Comparison of ENCODE assay signal across 8 cellular contexts in the genomic region with DNA sequence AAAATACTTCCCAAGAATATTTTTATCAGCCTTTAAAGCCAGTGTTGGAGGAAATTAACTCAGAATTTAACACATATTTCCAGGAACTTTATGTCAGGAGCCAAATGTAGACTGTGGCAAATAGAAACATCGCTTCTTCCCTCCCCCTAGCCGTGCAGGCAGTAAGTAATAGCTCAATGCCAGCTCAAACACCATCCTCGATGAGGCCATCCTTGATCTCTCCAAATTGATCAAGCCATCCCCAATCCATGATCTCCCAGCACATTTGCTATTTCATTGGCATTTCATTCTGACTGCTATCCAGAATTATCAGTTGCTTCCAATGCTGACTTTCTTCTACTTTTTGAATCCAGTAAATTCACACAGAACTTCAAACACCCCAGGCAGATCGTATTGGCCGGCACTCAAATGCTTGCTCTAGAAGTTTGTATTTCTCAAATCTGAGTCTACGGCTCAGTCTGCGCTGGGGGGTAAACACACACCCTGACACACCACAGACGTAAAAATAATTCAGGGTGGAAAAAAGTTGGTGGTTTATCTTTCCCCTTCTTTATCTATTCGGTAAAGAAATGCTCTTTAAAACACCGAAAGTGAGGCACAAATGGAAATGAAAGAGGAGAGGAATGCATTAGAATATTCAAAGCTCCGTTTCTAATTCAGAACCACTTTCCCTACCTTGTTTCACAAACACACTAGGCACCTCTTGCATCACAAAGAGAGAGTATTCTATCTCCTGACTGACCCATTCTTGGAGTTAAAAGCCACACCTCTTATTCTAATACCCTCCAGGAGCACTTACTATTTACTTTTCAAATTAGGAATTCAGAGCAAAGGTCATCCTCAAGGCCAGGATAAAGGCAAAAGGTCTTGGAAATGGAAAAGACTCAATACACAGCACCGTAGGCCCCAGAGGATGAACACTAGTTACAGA. TPM values are rescaled to one million over a fixed set of nuclear protein-coding genes. Genes with fewer than 3 reads are reported as not detected.
DNase-seq lines count a peak whose midpoint lies in the region; ATAC-seq, FAIRE-seq and TF ChIP-seq lines count a peak whose summit lies in the region.

No MANE protein-coding gene starts in this region.

- peaks cover 23% of the 10 kb centered on the region for H3K4me1 Mint-ChIP-seq in activated T-helper 17 cell treated with anti-CD3 and anti-CD28 coated beads, Interleukin-2, amount 50 U/mL, for 72 hours

- H3K27me3 ChIP-seq in DND-41 (ENCODE audit: insufficient read depth, low read length, poor library complexity) (no peaks in the 10 kb centered on the region), small intestine (ENCODE audit: control insufficient read depth in 2 of 2, insufficient read depth in 2 of 2, low read length in 2 of 2) (no peaks in the 10 kb centered on the region)

- H4K20me1 ChIP-seq in DND-41 (ENCODE audit: insufficient read depth, low read length): peaks cover 35% of the 10 kb centered on the region

- peaks cover 60% of the 10 kb centered on the region for H3K79me2 ChIP-seq in DND-41 (ENCODE audit: insufficient read depth, low read length)

- H3K9me3 ChIP-seq in DND-41 (ENCODE audit: insufficient read depth, low read length, severe bottlenecking): no peaks in the 10 kb centered on the region
- no peaks in the 10 kb centered on the region for H3K9me3 ChIP-seq in small intestine (ENCODE audit: control insufficient read depth, low read depth)

- no peaks in the 10 kb centered on the region for H3K9me3 Mint-ChIP-seq in activated T-helper 17 cell treated with anti-CD3 and anti-CD28 coated beads, Interleukin-2, amount 50 U/mL, for 72 hours

- H3K4me1 ChIP-seq in DND-41 (ENCODE audit: insufficient read depth, low read length): peaks cover 45% of the 10 kb centered on the region
- peaks cover 4 to 6% of the 10 kb centered on the region in 2 donors for H3K4me1 ChIP-seq in small intestine (ENCODE audit: control insufficient read depth in 2 of 2, insufficient read depth in 1 of 2, low read depth in 1 of 2, low read length in 1 of 2)

- peak overlapping the region; percentile 89 for H3K9ac ChIP-seq in DND-41 (ENCODE audit: low read depth, low read length)

- no peak for DNase-seq in DND-41
- peak; percentile 74 for DNase-seq in HuH-7.5 (ENCODE audit: low spot score)
- DNase-seq in iPS DF 19.7 (ENCODE audit: low read depth, low spot score): peak; percentile 95
- DNase-seq in small intestine: peak; percentile 64
- DNase-seq in NCI-H1436 (lab: John Stamatoyannopoulos, UW): no peak
- DNase-seq in stimulated activated CD4-positive, alpha-beta T cell treated with anti-CD3 and anti-CD28 coated beads, Interleukin-4, amount 100 ng/mL, for 24 hours: no peak

- peak overlapping the region; percentile 95 for H3K4me3 Mint-ChIP-seq in activated T-helper 17 cell treated with anti-CD3 and anti-CD28 coated beads, Interleukin-2, amount 50 U/mL, for 72 hours

- no peak for TF ChIP-seq CTCF in DND-41 (IDR thresholded peaks at IDR 0.05; ENCODE audit: borderline replicate concordance, extremely low read depth, low read length, poor library complexity, severe bottlenecking)

- H3K36me3 Mint-ChIP-seq in activated T-helper 17 cell treated with anti-CD3 and anti-CD28 coated beads, Interleukin-2, amount 50 U/mL, for 72 hours (ENCODE audit: low read depth): peaks cover 20% of the 10 kb centered on the region

- no peaks in the 10 kb centered on the region for H3K27me3 Mint-ChIP-seq in activated T-helper 17 cell treated with anti-CD3 and anti-CD28 coated beads, Interleukin-2, amount 50 U/mL, for 72 hours

- no peak for FAIRE-seq in small intestine (lab: Jason Lieb, UNC)

- peak overlapping the region; percentile 98 for H2AFZ ChIP-seq in DND-41 (ENCODE audit: low read depth, low read length)

- H3K36me3 ChIP-seq in DND-41 (ENCODE audit: insufficient read depth, low read length) (peaks cover 9% of the 10 kb centered on the region), small intestine (ENCODE audit: control insufficient read depth in 2 of 2, insufficient read depth in 2 of 2, low read length in 2 of 2) (no peaks in the 10 kb centered on the region)

- H3K27ac ChIP-seq in DND-41 (ENCODE audit: low read length) (peak overlapping the region; percentile 95), small intestine (ENCODE audit: low read depth in 1 of 2, low read length in 1 of 2) (peak overlapping the region in 1 of 2 donors; percentile 75)

- H3K27ac Mint-ChIP-seq in activated T-helper 17 cell treated with anti-CD3 and anti-CD28 coated beads, Interleukin-2, amount 50 U/mL, for 72 hours: peak overlapping the region; percentile 98

- H3K4me2 ChIP-seq in DND-41 (ENCODE audit: insufficient read depth, low read length): peak overlapping the region; percentile 84

- ATAC-seq in DND-41 (ENCODE audit: insufficient read depth, low read depth): peak; percentile 41
- ATAC-seq in GM21381 (IDR thresholded peaks at IDR 0.05; ENCODE audit: unreplicated experiment): peak; percentile 28
- ATAC-seq in activated T-helper 17 cell treated with anti-CD3 and anti-CD28 coated beads, Interleukin-2, amount 50 U/mL, for 72 hours (replicated peaks): peak; percentile 10

- 12 to 15% (median 12%) methylated on average over 12 of the region's 12 CpGs for WGBS in small intestine, 3 donors

- H3K4me3 ChIP-seq in DND-41 (ENCODE audit: low read depth in 1 of 2, low read length in 2 of 2): peak overlapping the region; percentile 74 to 96
- peak overlapping the region; percentile 84 to 89 for H3K4me3 ChIP-seq in small intestine (ENCODE audit: low read depth in 1 of 2, low read length in 2 of 2)

RNA-seq across cellular contexts. Expression of a gene that starts 1.0 kb away (rescaled TPM):
- 10 to 100 TPM; 11.2 to 18.5 TPM for total RNA-seq in activated T-helper 17 cell treated with anti-CD3 and anti-CD28 coated beads, Interleukin-2, amount 50 U/mL, for 72 hours
- 1 to 10 TPM; 2.2 to 5.5 (median 2.5) TPM for polyA plus RNA-seq in small intestine

RNA-seq across cellular contexts. Expression of a gene that starts 54.6 kb away (rescaled TPM):
- total RNA-seq in activated T-helper 17 cell treated with anti-CD3 and anti-CD28 coated beads, Interleukin-2, amount 50 U/mL, for 72 hours: under 1 TPM; 0.13 to 0.35 TPM
- under 1 TPM in 1 of 3 donors, not detected in 2; 0.06 TPM for polyA plus RNA-seq in small intestine

Comparison
In these comparisons a context has a peak if more than half of its experiments do, and no peak if none do; other contexts are left out.
1. DNase-seq: peak in HuH-7.5 (single experiment), iPS DF 19.7 (single experiment) and small intestine (single experiment); none in DND-41 (single experiment), NCI-H1436 (single experiment) and stimulated activated CD4-positive, alpha-beta T cell treated with anti-CD3 and anti-CD28 coated beads, Interleukin-4, amount 100 ng/mL, for 24 hours (single experiment).
2. Peak in every context shown above with its lines, with median percentiles within 50 percentile points of each other: ATAC-seq.